Comparison of ENCODE assay signal across 27 cellular contexts in genomic region chr3:106193876-106194275, GRCh38.
"Had no signal": no experiment of that assay in that cellular context is flagged by ENCODE, and none has a peak within 500 bp of the region (broad histone marks: within the 10 kb centered on the region; RNA-seq: fewer than 3 reads in every experiment).

No MANE protein-coding gene starts in this region.

- ATAC-seq: activated CD8-positive, alpha-beta T cell treated with anti-CD3 and anti-CD28 coated beads, Interleukin-2, amount 10 ng/mL, durations not matched to agents 7 days and 5 days; activated naive CD8-positive, alpha-beta T cell treated with anti-CD3 and anti-CD28 coated beads, Interleukin-2, amount 50 U/mL, for 24 hours; effector memory CD8-positive, alpha-beta T cell; lower lobe of right lung; stimulated activated naive B cell treated with anti-CD40 and anti-IgM and Interleukin-4, amounts not matched to agents 10 μg/mL and 1 μg/mL and 100 μg/mL, for 72 hours had no signal

- H3K4me1 ChIP-seq: ascending aorta, esophagus squamous epithelium, lower lobe of right lung, sigmoid colon, spleen, tibial nerve, uterus had no signal

- H3K27ac Mint-ChIP-seq: activated CD4-positive, alpha-beta T cell treated with anti-CD3 and anti-CD28 coated beads, Interleukin-2, amount 10 ng/mL, durations not matched to agents 7 days and 5 days; activated naive CD4-positive, alpha-beta T cell treated with anti-CD3 and anti-CD28 coated beads, Interleukin-2, amount 10 ng/mL, durations not matched to agents 7 days and 5 days; activated naive CD8-positive, alpha-beta T cell treated with anti-CD3 and anti-CD28 coated beads, Interleukin-2, amount 50 U/mL, for 24 hours; activated T-cell treated with anti-CD3 and anti-CD28 coated beads, Interleukin-2, amount 50 U/mL, for 24 hours; effector memory CD8-positive, alpha-beta T cell; mesothelial cell of epicardium; nephron progenitor cell; stimulated activated naive B cell treated with anti-CD40 and anti-IgM and Interleukin-4, amounts not matched to agents 10 μg/mL and 1 μg/mL and 100 μg/mL, for 72 hours had no signal

- H3K9me3 Mint-ChIP-seq: nephron progenitor cell had no signal

- FAIRE-seq: bronchial epithelial cell, frontal cortex, keratinocyte had no signal

- H3K4me3 ChIP-seq: ascending aorta, esophagus squamous epithelium, lower lobe of right lung, sigmoid colon, spleen, tibial nerve, uterus had no signal

- H3K36me3 Mint-ChIP-seq: mesothelial cell of epicardium; stimulated activated naive B cell treated with anti-CD40 and anti-IgM and Interleukin-4, amounts not matched to agents 10 μg/mL and 1 μg/mL and 100 μg/mL, for 72 hours had no signal

- H3K36me3 ChIP-seq: ascending aorta, esophagus squamous epithelium, lower lobe of right lung, sigmoid colon, spleen, tibial nerve, uterus had no signal

- H3K27me3 Mint-ChIP-seq: activated CD4-positive, alpha-beta T cell treated with anti-CD3 and anti-CD28 coated beads, Interleukin-2, amount 10 ng/mL, durations not matched to agents 7 days and 5 days; activated naive CD4-positive, alpha-beta T cell treated with anti-CD3 and anti-CD28 coated beads, Interleukin-2, amount 10 ng/mL, durations not matched to agents 7 days and 5 days; activated naive CD8-positive, alpha-beta T cell treated with anti-CD3 and anti-CD28 coated beads, Interleukin-2, amount 50 U/mL, for 24 hours; activated T-cell treated with anti-CD3 and anti-CD28 coated beads, Interleukin-2, amount 50 U/mL, for 24 hours; effector memory CD8-positive, alpha-beta T cell had no signal

- DNase-seq: activated CD4-positive, alpha-beta T cell treated with anti-CD3 and anti-CD28 coated beads, Interleukin-2, amount 10 ng/mL, durations not matched to agents 7 days and 5 days; activated CD4-positive, CD25-positive, alpha-beta regulatory T cell; activated CD8-positive, alpha-beta T cell treated with anti-CD3 and anti-CD28 coated beads, Interleukin-2, amount 10 ng/mL, durations not matched to agents 7 days and 5 days; activated naive CD4-positive, alpha-beta T cell treated with anti-CD3 and anti-CD28 coated beads, Interleukin-2, amount 10 ng/mL, durations not matched to agents 7 days and 5 days; activated naive CD8-positive, alpha-beta T cell treated with anti-CD3 and anti-CD28 coated beads, Interleukin-2, amount 50 U/mL, for 24 hours; activated T-cell treated with anti-CD3 and anti-CD28 coated beads, Interleukin-2, amount 50 U/mL, for 24 hours; cerebellar nuclear complex; effector memory CD8-positive, alpha-beta T cell; esophagus squamous epithelium; hypothalamus; lower lobe of right lung; nephron progenitor cell; nucleus accumbens; sigmoid colon; spleen; stimulated activated CD4-positive, alpha-beta T cell treated with anti-CD3 and anti-CD28 coated beads, Interleukin-4, amount 100 ng/mL, for 4 hours; stimulated activated naive B cell treated with anti-CD40 and anti-IgM and Interleukin-4, amounts not matched to agents 10 μg/mL and 1 μg/mL and 100 μg/mL, for 72 hours; substantia nigra; T-helper 1 cell; T-helper 9 cell; uterus had no signal

- H3K4me1 Mint-ChIP-seq: nephron progenitor cell; stimulated activated naive B cell treated with anti-CD40 and anti-IgM and Interleukin-4, amounts not matched to agents 10 μg/mL and 1 μg/mL and 100 μg/mL, for 72 hours had no signal

- H3K4me3 Mint-ChIP-seq: activated CD4-positive, alpha-beta T cell treated with anti-CD3 and anti-CD28 coated beads, Interleukin-2, amount 10 ng/mL, durations not matched to agents 7 days and 5 days; activated CD8-positive, alpha-beta T cell treated with anti-CD3 and anti-CD28 coated beads, Interleukin-2, amount 10 ng/mL, durations not matched to agents 7 days and 5 days; activated naive CD4-positive, alpha-beta T cell treated with anti-CD3 and anti-CD28 coated beads, Interleukin-2, amount 10 ng/mL, durations not matched to agents 7 days and 5 days; activated naive CD8-positive, alpha-beta T cell treated with anti-CD3 and anti-CD28 coated beads, Interleukin-2, amount 50 U/mL, for 24 hours; activated T-cell treated with anti-CD3 and anti-CD28 coated beads, Interleukin-2, amount 50 U/mL, for 24 hours; effector memory CD8-positive, alpha-beta T cell; mesothelial cell of epicardium; nephron progenitor cell; stimulated activated naive B cell treated with anti-CD40 and anti-IgM and Interleukin-4, amounts not matched to agents 10 μg/mL and 1 μg/mL and 100 μg/mL, for 72 hours had no signal

- H3K27ac ChIP-seq: ascending aorta, esophagus squamous epithelium, lower lobe of right lung, sigmoid colon, spleen, tibial nerve, uterus had no signal

- H3K9me3 ChIP-seq: ascending aorta, esophagus squamous epithelium, lower lobe of right lung, sigmoid colon, spleen, tibial nerve, uterus had no signal

- H3K27me3 ChIP-seq: ascending aorta, sigmoid colon, spleen, tibial nerve, uterus had no signal
